ENCODE assay signal across 8 cellular contexts in the genomic region with DNA sequence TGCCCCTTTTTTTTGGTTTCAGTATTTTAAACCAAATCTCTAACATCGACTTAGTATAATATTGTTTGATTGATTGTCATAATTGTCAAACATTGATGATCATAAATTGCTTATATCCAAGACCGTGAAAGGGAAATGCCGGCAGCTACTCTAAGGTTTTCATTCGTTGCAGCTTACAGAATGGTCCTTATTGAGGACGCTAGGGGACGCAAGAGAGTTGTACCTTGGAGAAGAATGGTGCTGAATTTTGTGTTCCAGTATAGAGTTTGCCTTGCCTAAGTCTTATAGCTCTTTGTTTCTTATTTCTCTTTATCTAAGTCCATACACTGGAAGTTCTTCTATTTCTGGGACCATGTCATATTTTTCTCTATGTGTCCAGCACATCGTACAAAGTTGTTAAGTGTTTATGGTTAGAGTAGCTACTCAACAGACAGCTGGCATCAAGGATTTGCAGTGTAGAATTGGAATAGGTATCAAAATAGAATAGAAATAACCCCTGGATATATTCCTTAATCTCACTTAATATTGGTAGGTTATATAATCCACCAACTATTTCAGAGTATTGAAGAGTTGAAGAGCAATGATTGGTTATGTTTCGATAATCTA.
DNase-seq lines count a peak whose midpoint lies in the region; TF ChIP-seq lines count a peak whose summit lies in the region.
"Not testable (repeated sequence)": the region's sequence is repeated elsewhere in the genome, so short reads cannot be mapped to it uniquely, and the experiment has no call there.

No MANE protein-coding gene starts in this region.

- not testable (repeated sequence) for H3K9me3 Mint-ChIP-seq in glutamatergic neuron (ENCODE audit: unreplicated experiment)

- not testable (repeated sequence) for H3K4me1 Mint-ChIP-seq in glutamatergic neuron (ENCODE audit: low read depth, unreplicated experiment)

- H3K27ac Mint-ChIP-seq in glutamatergic neuron (ENCODE audit: unreplicated experiment): not testable (repeated sequence)

- intact Hi-C loops in tibial artery (cut with DNase I; ENCODE audit: low total_unique reads): not testable (repeated sequence)

- not testable (repeated sequence) for H3K4me3 Mint-ChIP-seq in glutamatergic neuron (ENCODE audit: unreplicated experiment)

- not testable (repeated sequence) for H3K9me3 ChIP-seq in tibial artery

- DNase-seq in DMS53 (lab: John Stamatoyannopoulos, UW): peak; percentile 66
- peak; percentile 7 for DNase-seq in NCI-H2196 treated with DMSO at 0.1 percent for 48 hours (lab: John Stamatoyannopoulos, UW; ENCODE audit: unreplicated experiment)
- DNase-seq in SIG-M5 treated with dmso at 0.1 percent for 504 hours (lab: John Stamatoyannopoulos, UW; ENCODE audit: unreplicated experiment): peak; percentile 12
- DNase-seq in brain microvascular endothelial cell: peak; percentile 66
- DNase-seq in glutamatergic neuron: peak; percentile 38
- peak; percentile 60 for DNase-seq in mucosa of gallbladder (ENCODE audit: low spot score)
- not testable (repeated sequence) for DNase-seq in tibial artery

- peak; percentile 77 for TF ChIP-seq RAD21 in Ishikawa (IDR thresholded peaks at IDR 0.05; ENCODE audit: low read depth)

- H3K36me3 ChIP-seq in brain microvascular endothelial cell (replicated peaks); tibial artery: not testable (repeated sequence)

- TF ChIP-seq CTCF in brain microvascular endothelial cell (IDR thresholded peaks at IDR 0.05; ENCODE audit: low read depth, low read length, missing control alignments) (peak; percentile 67), glutamatergic neuron (IDR thresholded peaks at IDR 0.05; ENCODE audit: partially characterized antibody, unreplicated experiment) (peak; percentile 73), tibial artery (IDR thresholded peaks at IDR 0.05) (peak; percentile 25 to 33)

- not testable (repeated sequence) for H3K27ac ChIP-seq in brain microvascular endothelial cell, tibial artery

- H3K36me3 Mint-ChIP-seq in glutamatergic neuron (ENCODE audit: unreplicated experiment): not testable (repeated sequence)

- not testable (repeated sequence) for H3K4me3 ChIP-seq in brain microvascular endothelial cell (ENCODE audit: low read depth, low read length); tibial artery

- not testable (repeated sequence) for TF ChIP-seq EP300 in Ishikawa (IDR thresholded peaks at IDR 0.05; ENCODE audit: borderline replicate concordance)

- not testable (repeated sequence) for H3K27me3 ChIP-seq in brain microvascular endothelial cell (replicated peaks); tibial artery

- H3K4me1 ChIP-seq in tibial artery: peaks cover 0 to 15% (median 7%) of the 10 kb centered on the region in 4 donors

- in situ Hi-C loops in brain microvascular endothelial cell (cut with HindIII; ENCODE audit: low pct_ligation_motif_present, low sequenced_read_pairs): not testable (repeated sequence)

- not testable (repeated sequence) for H3K27me3 Mint-ChIP-seq in glutamatergic neuron (ENCODE audit: unreplicated experiment)
